ENCODE assay signal across 6 cellular contexts in the genomic region with DNA sequence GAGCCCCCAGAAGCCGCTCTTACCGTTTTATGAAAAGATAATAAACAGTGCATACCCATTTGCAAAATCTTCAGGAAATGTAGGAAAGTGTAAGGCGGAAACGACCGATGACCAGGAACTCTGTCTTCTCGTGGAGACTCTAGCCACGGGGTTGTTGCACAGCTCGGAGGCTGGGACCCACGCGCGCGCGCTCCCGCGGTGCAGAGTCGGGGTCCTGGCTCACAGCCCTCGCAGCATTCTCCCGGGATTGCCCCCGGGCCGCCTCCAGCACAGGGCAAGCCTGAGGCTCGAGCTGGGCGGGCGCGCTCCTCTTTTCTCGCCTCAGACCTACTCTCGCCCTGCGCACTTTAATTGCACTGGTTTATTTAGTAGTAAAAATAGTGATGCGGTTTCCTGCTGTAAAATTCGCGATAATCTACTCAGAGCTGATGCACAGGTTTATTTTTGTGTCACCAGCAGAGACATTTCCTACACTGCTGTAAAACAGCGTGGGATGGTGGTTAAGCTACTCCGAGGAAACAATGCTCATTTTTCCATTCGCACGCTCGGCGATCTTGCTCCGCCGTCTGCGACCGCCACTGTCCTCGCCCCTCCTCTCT. TPM values are rescaled to one million over a fixed set of nuclear protein-coding genes. Genes with fewer than 3 reads are reported as not detected.
A peak's percentile ranks its signal among the peaks of the same experiment; 100 is the strongest.
DNase-seq lines count a peak whose midpoint lies in the region; ATAC-seq lines count a peak whose summit lies in the region.

No MANE protein-coding gene starts in this region.

- intact Hi-C loops in CD4-positive, alpha-beta memory T cell (cut with micrococcal nuclease) = loop anchor here (1.0 to 10.0 kb wide), 2 partner anchors 72 to 385 kb away; a partner anchor contains a TSS
- intact Hi-C loops in activated CD4-positive, alpha-beta T cell treated with anti-CD3 and anti-CD28 coated beads, Interleukin-2, amount 10 ng/mL, durations not matched to agents 24 days and 14 days (cut with micrococcal nuclease) = loop anchor here (1.0 to 10.0 kb wide), 3 partner anchors 17 to 385 kb away; a partner anchor contains a TSS
- intact Hi-C loops in right cardiac atrium (cut with DNase I) = loop anchor here in 3 of 4 donors (2.0 to 10.0 kb wide), 3 partner anchors 17 to 55 kb away; a partner anchor contains a TSS

- ATAC-seq in right cardiac atrium = no peak
- ATAC-seq in stimulated activated naive B cell treated with anti-CD40 and anti-IgM and Interleukin-4, amounts not matched to agents 10 μg/mL and 1 μg/mL and 100 μg/mL, for 72 hours (replicated peaks) = peak; percentile 28 to 35

- WGBS in right cardiac atrium = under 1% methylated on average over 41 of the region's 41 CpGs

- H3K36me3 Mint-ChIP-seq in CD4-positive, alpha-beta memory T cell = peaks cover 0 to 42% of the 10 kb centered on the region in 2 donors
- H3K36me3 Mint-ChIP-seq in activated CD4-positive, alpha-beta T cell treated with anti-CD3 and anti-CD28 coated beads, Interleukin-2, amount 10 ng/mL, durations not matched to agents 24 days and 14 days (ENCODE audit: low read depth) = peaks cover 9% of the 10 kb centered on the region
- H3K36me3 Mint-ChIP-seq in stimulated activated naive B cell treated with anti-CD40 and anti-IgM and Interleukin-4, amounts not matched to agents 10 μg/mL and 1 μg/mL and 100 μg/mL, for 72 hours = peaks cover 27 to 45% of the 10 kb centered on the region in 2 donors

- peak overlapping the region; percentile 79 for H3K27ac ChIP-seq in CD4-positive, alpha-beta memory T cell (ENCODE audit: low read depth, low read length)
- H3K27ac ChIP-seq in right cardiac atrium (ENCODE audit: low read length) = peak overlapping the region; percentile 28

- peak overlapping the region; percentile 91 to 100 (median 97) for H3K27ac Mint-ChIP-seq in CD4-positive, alpha-beta memory T cell
- H3K27ac Mint-ChIP-seq in activated CD4-positive, alpha-beta T cell treated with anti-CD3 and anti-CD28 coated beads, Interleukin-2, amount 10 ng/mL, durations not matched to agents 24 days and 14 days = peak overlapping the region; percentile 95
- peak overlapping the region; percentile 100 for H3K27ac Mint-ChIP-seq in stimulated activated naive B cell treated with anti-CD40 and anti-IgM and Interleukin-4, amounts not matched to agents 10 μg/mL and 1 μg/mL and 100 μg/mL, for 72 hours

- H3K9me3 ChIP-seq in CD4-positive, alpha-beta memory T cell (ENCODE audit: control insufficient read depth in 1 of 2, low read length in 2 of 2) = no peaks in the 10 kb centered on the region
- no peaks in the 10 kb centered on the region for H3K9me3 ChIP-seq in right cardiac atrium (ENCODE audit: control insufficient read depth, low read length)

- H3K4me1 ChIP-seq in CD4-positive, alpha-beta memory T cell (ENCODE audit: insufficient read depth, low read length) = peaks cover 24% of the 10 kb centered on the region
- H3K4me1 ChIP-seq in right cardiac atrium (ENCODE audit: control insufficient read depth, insufficient read depth, low read length) = peaks cover 4% of the 10 kb centered on the region

- H3K27me3 ChIP-seq in CD4-positive, alpha-beta memory T cell (ENCODE audit: insufficient read depth, low read length) = no peaks in the 10 kb centered on the region
- no peaks in the 10 kb centered on the region for H3K27me3 ChIP-seq in right cardiac atrium (ENCODE audit: control insufficient read depth, insufficient read depth)

- H3K4me3 ChIP-seq in CD4-positive, alpha-beta memory T cell (ENCODE audit: low read length in 2 of 2) = peak overlapping the region; percentile 87 to 97
- peak overlapping the region; percentile 76 for H3K4me3 ChIP-seq in right cardiac atrium (ENCODE audit: low read length)

- CTCF ChIA-PET in CD4-positive, alpha-beta memory T cell (lab: Charles Lee; ENCODE audit: partially characterized antibody) = interaction anchor here (0.7 to 6.6 kb wide), 14 partner anchors 8 to 71 kb away, joined by 3 to 100 read pairs (median 6); a partner anchor contains a TSS

- peaks cover 0 to 39% (median 7%) of the 10 kb centered on the region in 8 donors for H3K9me3 Mint-ChIP-seq in CD4-positive, alpha-beta memory T cell
- no peaks in the 10 kb centered on the region for H3K9me3 Mint-ChIP-seq in activated CD4-positive, alpha-beta T cell treated with anti-CD3 and anti-CD28 coated beads, Interleukin-2, amount 10 ng/mL, durations not matched to agents 24 days and 14 days
- peaks cover 0 to 4% of the 10 kb centered on the region in 2 donors for H3K9me3 Mint-ChIP-seq in stimulated activated naive B cell treated with anti-CD40 and anti-IgM and Interleukin-4, amounts not matched to agents 10 μg/mL and 1 μg/mL and 100 μg/mL, for 72 hours

- peaks cover 16 to 83% (median 39%) of the 10 kb centered on the region in 4 donors for H3K4me1 Mint-ChIP-seq in CD4-positive, alpha-beta memory T cell
- peaks cover 48% of the 10 kb centered on the region for H3K4me1 Mint-ChIP-seq in activated CD4-positive, alpha-beta T cell treated with anti-CD3 and anti-CD28 coated beads, Interleukin-2, amount 10 ng/mL, durations not matched to agents 24 days and 14 days
- H3K4me1 Mint-ChIP-seq in stimulated activated naive B cell treated with anti-CD40 and anti-IgM and Interleukin-4, amounts not matched to agents 10 μg/mL and 1 μg/mL and 100 μg/mL, for 72 hours = peaks cover 49 to 74% of the 10 kb centered on the region in 2 donors

- peak; percentile 73 to 84 (median 77) for DNase-seq in CD4-positive, alpha-beta memory T cell
- DNase-seq in activated CD4-positive, alpha-beta T cell treated with anti-CD3 and anti-CD28 coated beads, Interleukin-2, amount 10 ng/mL, durations not matched to agents 24 days and 14 days = peak; percentile 87
- DNase-seq in right cardiac atrium (peak; percentile 54 to 78 (median 78)), NCI-H1694 (lab: John Stamatoyannopoulos, UW) (no peak), NCI-H2171 treated with DMSO at 0.1 percent for 48 hours (lab: John Stamatoyannopoulos, UW) (no peak)
- DNase-seq in stimulated activated naive B cell treated with anti-CD40 and anti-IgM and Interleukin-4, amounts not matched to agents 10 μg/mL and 1 μg/mL and 100 μg/mL, for 72 hours = peak; percentile 64

- H3K4me3 Mint-ChIP-seq in CD4-positive, alpha-beta memory T cell = peak overlapping the region; percentile 96 to 99 (median 98)
- peak overlapping the region; percentile 92 for H3K4me3 Mint-ChIP-seq in activated CD4-positive, alpha-beta T cell treated with anti-CD3 and anti-CD28 coated beads, Interleukin-2, amount 10 ng/mL, durations not matched to agents 24 days and 14 days
- peak overlapping the region; percentile 90 to 95 for H3K4me3 Mint-ChIP-seq in stimulated activated naive B cell treated with anti-CD40 and anti-IgM and Interleukin-4, amounts not matched to agents 10 μg/mL and 1 μg/mL and 100 μg/mL, for 72 hours

- H3K36me3 ChIP-seq in CD4-positive, alpha-beta memory T cell (ENCODE audit: insufficient read depth, low read length) = no peaks in the 10 kb centered on the region

- POLR2A ChIA-PET in CD4-positive, alpha-beta memory T cell (lab: Charles Lee; ENCODE audit: partially characterized antibody) = interaction anchor here (0.7 to 12.9 kb wide), 24 partner anchors 8 to 1566 kb away, joined by 3 to 412 read pairs (median 4); a partner anchor contains a TSS

- peaks cover 5 to 19% of the 10 kb centered on the region in 2 donors for H3K27me3 Mint-ChIP-seq in CD4-positive, alpha-beta memory T cell
- peaks cover 10% of the 10 kb centered on the region for H3K27me3 Mint-ChIP-seq in activated CD4-positive, alpha-beta T cell treated with anti-CD3 and anti-CD28 coated beads, Interleukin-2, amount 10 ng/mL, durations not matched to agents 24 days and 14 days
- peaks cover 15% of the 10 kb centered on the region in 2 donors for H3K27me3 Mint-ChIP-seq in stimulated activated naive B cell treated with anti-CD40 and anti-IgM and Interleukin-4, amounts not matched to agents 10 μg/mL and 1 μg/mL and 100 μg/mL, for 72 hours

RNA-seq across cellular contexts. Expression of a gene that starts 15.5 kb away (rescaled TPM):
- 1 to 10 TPM; 3.3 to 4.2 TPM for total RNA-seq in CD4-positive, alpha-beta memory T cell
- polyA plus RNA-seq in CD4-positive, alpha-beta memory T cell = under 1 TPM; 0.63 to 0.69 TPM
- total RNA-seq in activated CD4-positive, alpha-beta T cell treated with anti-CD3 and anti-CD28 coated beads, Interleukin-2, amount 10 ng/mL, durations not matched to agents 24 days and 14 days = 2.7 TPM in 2 replicates
- 10 to 100 TPM in 1 of 4 donors, 1 to 10 TPM in 3; 3.8 to 13.1 (median 5.3) TPM for total RNA-seq in right cardiac atrium
- 4.4 TPM for polyA plus RNA-seq in right cardiac atrium

RNA-seq across cellular contexts. Expression of a gene that starts 33.6 kb away (rescaled TPM):
- 10 to 100 TPM; 39.9 to 40.7 TPM for total RNA-seq in CD4-positive, alpha-beta memory T cell
- 1 to 10 TPM; 1.7 to 2.0 TPM for polyA plus RNA-seq in CD4-positive, alpha-beta memory T cell
- total RNA-seq in activated CD4-positive, alpha-beta T cell treated with anti-CD3 and anti-CD28 coated beads, Interleukin-2, amount 10 ng/mL, durations not matched to agents 24 days and 14 days = 31.6 and 35.2 TPM in 2 replicates
- total RNA-seq in right cardiac atrium = 10 to 100 TPM; 18.6 to 21.2 (median 21.0) TPM
- polyA plus RNA-seq in right cardiac atrium = 17.0 TPM

RNA-seq across cellular contexts. Expression of a gene that starts 42.1 kb away (rescaled TPM):
- total RNA-seq in CD4-positive, alpha-beta memory T cell = not detected
- not detected for polyA plus RNA-seq in CD4-positive, alpha-beta memory T cell
- total RNA-seq in activated CD4-positive, alpha-beta T cell treated with anti-CD3 and anti-CD28 coated beads, Interleukin-2, amount 10 ng/mL, durations not matched to agents 24 days and 14 days = not detected in 2 replicates
- total RNA-seq in right cardiac atrium = not detected
- polyA plus RNA-seq in right cardiac atrium = not detected

RNA-seq across cellular contexts. Expression of a gene that starts 54.2 kb away (rescaled TPM):
- 1,000 to 10,000 TPM; 1,956 to 2,001 TPM for total RNA-seq in CD4-positive, alpha-beta memory T cell
- polyA plus RNA-seq in CD4-positive, alpha-beta memory T cell = 1,000 to 10,000 TPM; 2,065 to 2,145 TPM
- 2,172 and 2,196 TPM in 2 replicates for total RNA-seq in activated CD4-positive, alpha-beta T cell treated with anti-CD3 and anti-CD28 coated beads, Interleukin-2, amount 10 ng/mL, durations not matched to agents 24 days and 14 days
- 100 to 1,000 TPM; 698 to 874 (median 743) TPM for total RNA-seq in right cardiac atrium
- polyA plus RNA-seq in right cardiac atrium = 1,031 TPM

RNA-seq across cellular contexts. Expression of a gene that starts 58.5 kb away (rescaled TPM):
- total RNA-seq in CD4-positive, alpha-beta memory T cell = not detected
- polyA plus RNA-seq in CD4-positive, alpha-beta memory T cell = not detected
- total RNA-seq in activated CD4-positive, alpha-beta T cell treated with anti-CD3 and anti-CD28 coated beads, Interleukin-2, amount 10 ng/mL, durations not matched to agents 24 days and 14 days = not detected in 2 replicates
- total RNA-seq in right cardiac atrium = not detected
- polyA plus RNA-seq in right cardiac atrium = not detected

Comparison
In these comparisons a context has a peak if more than half of its experiments do, and no peak if none do; other contexts are left out.
1. DNase-seq: peak in CD4-positive, alpha-beta memory T cell (5 of 5), activated CD4-positive, alpha-beta T cell treated with anti-CD3 and anti-CD28 coated beads, Interleukin-2, amount 10 ng/mL, durations not matched to agents 24 days and 14 days (single experiment), right cardiac atrium (3 of 3) and stimulated activated naive B cell treated with anti-CD40 and anti-IgM and Interleukin-4, amounts not matched to agents 10 μg/mL and 1 μg/mL and 100 μg/mL, for 72 hours (single experiment); none in NCI-H1694 (single experiment) and NCI-H2171 treated with DMSO at 0.1 percent for 48 hours (single experiment).
2. ATAC-seq: peak in stimulated activated naive B cell treated with anti-CD40 and anti-IgM and Interleukin-4, amounts not matched to agents 10 μg/mL and 1 μg/mL and 100 μg/mL, for 72 hours (2 of 2); none in right cardiac atrium (0 of 2).
3. Peak in every context shown above with its lines, with median percentiles within 50 percentile points of each other: H3K27ac Mint-ChIP-seq and H3K4me3 Mint-ChIP-seq.